8 cellular contexts compared by ENCODE assay signal in genomic region chr6:31114540-31114876, GRCh38. TPM values are rescaled to one million over a fixed set of nuclear protein-coding genes. Genes with fewer than 3 reads are reported as not detected.
A peak's percentile ranks its signal among the peaks of the same experiment; 100 is the strongest.
DNase-seq lines count a peak whose midpoint lies in the region; ATAC-seq and TF ChIP-seq lines count a peak whose summit lies in the region.

Gene PSORS1C1, plus strand, starts transcription at chr6:31114800. Its CDS starts 14,833 bp downstream, at chr6:31129633.

- no peaks in the 10 kb centered on the region for H3K36me3 ChIP-seq in left ventricle myocardium inferior

- no peak within 1 kb of the TSS; the same call in 1 of the 2 replicates for H3K27ac Mint-ChIP-seq in WTC11
- no peak within 1 kb of the TSS for H3K27ac Mint-ChIP-seq in activated CD8-positive, alpha-beta T cell treated with anti-CD3 and anti-CD28 coated beads, Interleukin-2, amount 10 ng/mL, durations not matched to agents 7 days and 5 days

- TF ChIP-seq CTCF in WTC11 (IDR thresholded peaks at IDR 0.05) (no peak), left ventricle myocardium inferior (IDR thresholded peaks at IDR 0.05; ENCODE audit: borderline replicate concordance) (no peak)

- H3K9me3 ChIP-seq in left ventricle myocardium inferior (replicated peaks), result no peaks in the 10 kb centered on the region

- DNase-seq in Daoy (ENCODE audit: low read depth) (peak; percentile 98), WTC11 (ENCODE audit: low spot score) (no peak), left ventricle myocardium inferior (peak; percentile 89), renal cortical epithelial cell (ENCODE audit: low read depth) (peak; percentile 95), NCI-H510A (lab: John Stamatoyannopoulos, UW) (no peak), NCI-H526 (lab: John Stamatoyannopoulos, UW) (no peak)
- DNase-seq in stimulated activated CD8-positive, alpha-beta memory T cell treated with anti-CD3 and anti-CD28 coated beads, Interleukin-4, amount 100 ng/mL, for 48 hours, result no peak
- no peak for DNase-seq in activated CD8-positive, alpha-beta T cell treated with anti-CD3 and anti-CD28 coated beads, Interleukin-2, amount 10 ng/mL, durations not matched to agents 7 days and 5 days

- CTCF ChIA-PET in WTC11 (lab: Charles Lee), result interaction anchor here (0.6 to 11.0 kb wide), 18 partner anchors 10 to 435 kb away, joined by 3 to 90 read pairs (median 4); partner anchors contain the start of genes PSORS1C2 and VARS2
- CTCF ChIA-PET in activated CD8-positive, alpha-beta T cell treated with anti-CD3 and anti-CD28 coated beads, Interleukin-2, amount 10 ng/mL, durations not matched to agents 7 days and 5 days (lab: Charles Lee), result no interaction called here

- H3K4me3 Mint-ChIP-seq in WTC11, result no peak within 1 kb of the TSS
- no peak within 1 kb of the TSS for H3K4me3 Mint-ChIP-seq in activated CD8-positive, alpha-beta T cell treated with anti-CD3 and anti-CD28 coated beads, Interleukin-2, amount 10 ng/mL, durations not matched to agents 7 days and 5 days

- H3K36me3 Mint-ChIP-seq in WTC11, result no peaks in the 10 kb centered on the region
- no peaks in the 10 kb centered on the region for H3K36me3 Mint-ChIP-seq in activated CD8-positive, alpha-beta T cell treated with anti-CD3 and anti-CD28 coated beads, Interleukin-2, amount 10 ng/mL, durations not matched to agents 7 days and 5 days (ENCODE audit: low read depth)

- POLR2A ChIA-PET in WTC11 (lab: Charles Lee), result interaction anchor here (0.8 to 1.3 kb wide), 2 partner anchors 27 to 83 kb away, joined by 3 read pairs; no protein-coding TSS in a partner anchor
- POLR2A ChIA-PET in activated CD8-positive, alpha-beta T cell treated with anti-CD3 and anti-CD28 coated beads, Interleukin-2, amount 10 ng/mL, durations not matched to agents 7 days and 5 days (lab: Charles Lee), result no interaction called here

- H3K4me3 ChIP-seq in left ventricle myocardium inferior, result peak within 1 kb of the TSS; percentile 52

- no peaks in the 10 kb centered on the region for H3K9me3 Mint-ChIP-seq in WTC11
- no peaks in the 10 kb centered on the region for H3K9me3 Mint-ChIP-seq in activated CD8-positive, alpha-beta T cell treated with anti-CD3 and anti-CD28 coated beads, Interleukin-2, amount 10 ng/mL, durations not matched to agents 7 days and 5 days (ENCODE audit: insufficient read depth)

- H3K4me1 ChIP-seq in left ventricle myocardium inferior, result peaks cover 50% of the 10 kb centered on the region

- intact Hi-C loops in left ventricle myocardium inferior (cut with micrococcal nuclease), result no loop called here

- peaks cover 37% of the 10 kb centered on the region for H3K4me1 Mint-ChIP-seq in WTC11
- no peaks in the 10 kb centered on the region for H3K4me1 Mint-ChIP-seq in activated CD8-positive, alpha-beta T cell treated with anti-CD3 and anti-CD28 coated beads, Interleukin-2, amount 10 ng/mL, durations not matched to agents 7 days and 5 days (ENCODE audit: low read depth)

- ATAC-seq in WTC11, result peak; percentile 18
- no peak for ATAC-seq in activated CD8-positive, alpha-beta T cell treated with anti-CD3 and anti-CD28 coated beads, Interleukin-2, amount 10 ng/mL, durations not matched to agents 7 days and 5 days

- H3K27me3 ChIP-seq in left ventricle myocardium inferior (ENCODE audit: low read depth), result peaks cover 5% of the 10 kb centered on the region

- peaks cover 29% of the 10 kb centered on the region for H3K27me3 Mint-ChIP-seq in WTC11 (ENCODE audit: low read depth)
- peaks cover 18% of the 10 kb centered on the region for H3K27me3 Mint-ChIP-seq in activated CD8-positive, alpha-beta T cell treated with anti-CD3 and anti-CD28 coated beads, Interleukin-2, amount 10 ng/mL, durations not matched to agents 7 days and 5 days (ENCODE audit: low read depth)

- H3K27ac ChIP-seq in left ventricle myocardium inferior (replicated peaks), result peak within 1 kb of the TSS; percentile 73

TF ChIP-seq in WTC11, 78 proteins besides CTCF, POLR2A, EP300 and RAD21:
- TF ChIP-seq MYBL2 (CRISPR knock-in tag; IDR thresholded peaks at IDR 0.05) (no peak), CDX4 (CRISPR knock-in tag; IDR thresholded peaks at IDR 0.05; ENCODE audit: borderline replicate concordance) (no peak)

RNA-seq across cellular contexts. Expression of gene PSORS1C1, which starts in this region (rescaled TPM):
- total RNA-seq in Daoy (2014; rRNA removed; shearing (Covaris generic)), result 0.23 and 1.5 TPM in 2 replicates
- total RNA-seq in WTC11 (2021) (0.11 to 0.66 TPM (median 0.34 TPM) in 3 replicates), left ventricle myocardium inferior (4.7 TPM), renal cortical epithelial cell (1.0 and 5.1 TPM in 2 replicates)
- total RNA-seq in activated CD8-positive, alpha-beta T cell treated with anti-CD3 and anti-CD28 coated beads, Interleukin-2, amount 10 ng/mL, durations not matched to agents 7 days and 5 days, result not detected

Comparison
In these comparisons a context has a peak if more than half of its experiments do, and no peak if none do; other contexts are left out.
1. Peak in ATAC-seq in WTC11; RNA of the gene not detected or under 1 TPM.
2. DNase-seq: peak in Daoy (single experiment), left ventricle myocardium inferior (single experiment) and renal cortical epithelial cell (single experiment); none in WTC11 (single experiment), stimulated activated CD8-positive, alpha-beta memory T cell treated with anti-CD3 and anti-CD28 coated beads, Interleukin-4, amount 100 ng/mL, for 48 hours (single experiment), NCI-H510A (single experiment), activated CD8-positive, alpha-beta T cell treated with anti-CD3 and anti-CD28 coated beads, Interleukin-2, amount 10 ng/mL, durations not matched to agents 7 days and 5 days (single experiment) and NCI-H526 (0 of 2).